Comparison of ENCODE assay signal across 10 cellular contexts in genomic region chr7:44914992-44915607, GRCh38. TPM values are rescaled to one million over a fixed set of nuclear protein-coding genes. Genes with fewer than 3 reads are reported as not detected.
A peak's percentile ranks its signal among the peaks of the same experiment; 100 is the strongest.
DNase-seq lines count a peak whose midpoint lies in the region.
"Had no signal": no experiment of that assay in that cellular context is flagged by ENCODE, and none has a peak within 500 bp of the region (broad histone marks: within the 10 kb centered on the region; RNA-seq: fewer than 3 reads in every experiment).

No MANE protein-coding gene starts in this region.

- peaks cover 2% of the 10 kb centered on the region for H3K9me3 ChIP-seq in trophoblast cell (ENCODE audit: insufficient read depth, low read depth, low read length)

- H3K4ac ChIP-seq in trophoblast cell (ENCODE audit: low read depth, low read length): no peak overlapping the region

- H4K91ac ChIP-seq in trophoblast cell (ENCODE audit: low read depth, low read length): no peak overlapping the region

- H4K8ac ChIP-seq in trophoblast cell (ENCODE audit: low read depth, low read length): no peak overlapping the region

- peak overlapping the region in 1 of 6 donors; percentile 37 for H3K27ac Mint-ChIP-seq in immature natural killer cell

- no peak overlapping the region for H2BK120ac ChIP-seq in trophoblast cell (ENCODE audit: insufficient read depth, low read length, poor library complexity)

- H3K27me3 ChIP-seq in trophoblast cell (ENCODE audit: insufficient read depth, low read length): no peaks in the 10 kb centered on the region

- H3K4me1 Mint-ChIP-seq in immature natural killer cell: no peaks in the 10 kb centered on the region

- H3K27me3 Mint-ChIP-seq in immature natural killer cell (ENCODE audit: low read depth in 3 of 3): peaks cover 0 to 3% (median 3%) of the 10 kb centered on the region in 3 donors

- H2AFZ ChIP-seq in trophoblast cell (ENCODE audit: insufficient read depth, low read length, poor library complexity): no peak overlapping the region

- no peak overlapping the region for H4K12ac ChIP-seq in trophoblast cell (ENCODE audit: low read depth, low read length)

- no peaks in the 10 kb centered on the region for H3K4me1 ChIP-seq in trophoblast cell (ENCODE audit: control insufficient read depth in 1 of 2, insufficient read depth in 2 of 2, low read length in 2 of 2)

- no peak overlapping the region for H3K4me2 ChIP-seq in trophoblast cell (ENCODE audit: low read length)

- H3K36me3 ChIP-seq in trophoblast cell (ENCODE audit: control insufficient read depth in 1 of 2, insufficient read depth in 2 of 2, low read length in 2 of 2): no peaks in the 10 kb centered on the region

- no peak overlapping the region for H3K14ac ChIP-seq in trophoblast cell (ENCODE audit: low read length)

- no peaks in the 10 kb centered on the region for H3K9me3 Mint-ChIP-seq in immature natural killer cell

- H3K4me3 ChIP-seq in trophoblast cell (ENCODE audit: low read depth, low read length): no peak overlapping the region

- no peak overlapping the region for H2BK12ac ChIP-seq in trophoblast cell (ENCODE audit: low read length)

- H3K18ac ChIP-seq in trophoblast cell (ENCODE audit: low read length): no peak overlapping the region

- no peaks in the 10 kb centered on the region for H3K79me2 ChIP-seq in trophoblast cell (ENCODE audit: control insufficient read depth, insufficient read depth, low read length, poor library complexity)

- H2AK5ac ChIP-seq in trophoblast cell (ENCODE audit: low read length): no peak overlapping the region

- H3K27ac ChIP-seq in trophoblast cell (ENCODE audit: low read depth, low read length): no peak overlapping the region
- H3K27ac ChIP-seq: 22Rv1 had no signal

- no peaks in the 10 kb centered on the region for H3K79me1 ChIP-seq in trophoblast cell (ENCODE audit: low read length)

- peak; percentile 60 for DNase-seq in DMS53 (lab: John Stamatoyannopoulos, UW)
- DNase-seq in DMS53 treated with DMSO at 0.1 percent for 48 hours (lab: John Stamatoyannopoulos, UW; ENCODE audit: unreplicated experiment): no peak
- peak; percentile 65 to 77 for DNase-seq in activated CD4-positive, alpha-beta T cell treated with anti-CD3 and anti-CD28 coated beads, Interleukin-2, amount 50 U/mL, for 48 hours
- peak; percentile 28 to 45 (median 35) for DNase-seq in immature natural killer cell
- DNase-seq in stromal cell of bone marrow (ENCODE audit: low read depth): peak; percentile 40
- DNase-seq in NCI-H2227 (lab: John Stamatoyannopoulos, UW; ENCODE audit: unreplicated experiment): no peak
- no peak for DNase-seq in trophoblast cell
- DNase-seq in NCI-H2227 treated with DMSO at 0.1 percent for 48 hours (lab: John Stamatoyannopoulos, UW): no peak

- no peak overlapping the region for H2BK5ac ChIP-seq in trophoblast cell (ENCODE audit: low read depth, low read length, poor library complexity)

- no peak overlapping the region for H3K4me3 Mint-ChIP-seq in immature natural killer cell
- H3K4me3 Mint-ChIP-seq: neural crest cell had no signal

- WGBS in trophoblast cell (ENCODE audit: extremely low coverage, insufficient coverage, insufficient read length): no CpG with 5 or more reads among the region's 10 CpGs

- no peak overlapping the region for H3K23ac ChIP-seq in trophoblast cell (ENCODE audit: low read length)

- H3K9ac ChIP-seq in trophoblast cell (ENCODE audit: low read length): no peak overlapping the region

- H3K36me3 Mint-ChIP-seq in immature natural killer cell: no peaks in the 10 kb centered on the region

RNA-seq across cellular contexts. Expression of gene PURB, which starts 29.8 kb away (rescaled TPM):
- polyA plus RNA-seq in immature natural killer cell: 1 to 10 TPM; 2.4 to 3.2 (median 3.2) TPM
- 8.5 and 8.7 TPM in 2 replicates for polyA plus RNA-seq in trophoblast cell (2013)

Comparison
In these comparisons a context has a peak if more than half of its experiments do, and no peak if none do; other contexts are left out.
1. DNase-seq: peak in DMS53 (single experiment), activated CD4-positive, alpha-beta T cell treated with anti-CD3 and anti-CD28 coated beads, Interleukin-2, amount 50 U/mL, for 48 hours (2 of 2), immature natural killer cell (3 of 3) and stromal cell of bone marrow (single experiment); none in DMS53 treated with DMSO at 0.1 percent for 48 hours (single experiment), NCI-H2227 (single experiment), trophoblast cell (0 of 2) and NCI-H2227 treated with DMSO at 0.1 percent for 48 hours (single experiment).